1 cellular context compared by ENCODE assay signal in genomic region chr6:33313709-33314514, GRCh38.
TF ChIP-seq lines count a peak whose summit lies in the region.

TAPBP (minus strand) TSS chr6:33314078; CDS start chr6:33314041, 37 bp downstream.

TF ChIP-seq in HepG2, 621 proteins besides CTCF, POLR2A, EP300 and RAD21 (continued from another document and continues in another):
- no peak for TF ChIP-seq SCMH1 (CRISPR knock-in tag; IDR thresholded peaks at IDR 0.05; ENCODE audit: borderline replicate concordance)
- TF ChIP-seq ZNF251 (CRISPR knock-in tag; IDR thresholded peaks at IDR 0.05) = no peak
- peak; percentile 17; the same call in 1 of the 2 replicates for TF ChIP-seq ZNF792 (CRISPR knock-in tag; IDR thresholded peaks at IDR 0.05)
- TF ChIP-seq CREM (IDR thresholded peaks at IDR 0.05) = no peak
- TF ChIP-seq CREM (CRISPR knock-in tag; IDR thresholded peaks at IDR 0.05) = no peak
- TF ChIP-seq CBX1 (IDR thresholded peaks at IDR 0.05; ENCODE audit: low read depth) = no peak
- TF ChIP-seq TBX3 (IDR thresholded peaks at IDR 0.05; ENCODE audit: borderline replicate concordance) = no peak
- 0 out of 2 replicates have a peak, but pooled peaks have one; percentile 59 for TF ChIP-seq HES4 (CRISPR knock-in tag; IDR thresholded peaks at IDR 0.05; ENCODE audit: borderline replicate concordance)
- TF ChIP-seq RARA (CRISPR knock-in tag; IDR thresholded peaks at IDR 0.05) = 0 out of 2 replicates have a peak, but pooled peaks have one; percentile 2
- TF ChIP-seq ZNF260 (CRISPR knock-in tag; IDR thresholded peaks at IDR 0.05; ENCODE audit: borderline replicate concordance, low read depth) = no peak
- TF ChIP-seq ZNF280B (CRISPR knock-in tag; IDR thresholded peaks at IDR 0.05; ENCODE audit: borderline replicate concordance) = peak; percentile 92
- TF ChIP-seq ZNF549 (CRISPR knock-in tag; IDR thresholded peaks at IDR 0.05) = no peak
- TF ChIP-seq ZNF83 (CRISPR knock-in tag; IDR thresholded peaks at IDR 0.05; ENCODE audit: borderline replicate concordance) = no peak
- 0 out of 2 replicates have a peak, but pooled peaks have one; percentile 17 for TF ChIP-seq ARID5B (CRISPR knock-in tag; IDR thresholded peaks at IDR 0.05)
- no peak for TF ChIP-seq TARDBP (CRISPR knock-in tag; IDR thresholded peaks at IDR 0.05)
- no peak; the same call in 1 of the 2 replicates for TF ChIP-seq SIN3B (IDR thresholded peaks at IDR 0.05; ENCODE audit: low read length)
- TF ChIP-seq GABPB1 (CRISPR knock-in tag; IDR thresholded peaks at IDR 0.05) = peak; percentile 67; the same call in 1 of the 2 replicates
- 0 out of 2 replicates have a peak, but pooled peaks have one; percentile 49 for TF ChIP-seq MXD4 (CRISPR knock-in tag; IDR thresholded peaks at IDR 0.05)
- TF ChIP-seq ZBTB3 (CRISPR knock-in tag; IDR thresholded peaks at IDR 0.05; ENCODE audit: borderline replicate concordance, low read depth) = no peak
- 0 out of 2 replicates have a peak, but pooled peaks have one; percentile 19 for TF ChIP-seq SNAPC2 (CRISPR knock-in tag; IDR thresholded peaks at IDR 0.05)
- no peak for TF ChIP-seq LCORL (IDR thresholded peaks at IDR 0.05)
- TF ChIP-seq LCORL (CRISPR knock-in tag; IDR thresholded peaks at IDR 0.05) = 0 out of 2 replicates have a peak, but pooled peaks have one; percentile 11
- TF ChIP-seq ZBTB43 (CRISPR knock-in tag; conservative IDR thresholded peaks at IDR 0.05) = no peak
- TF ChIP-seq ZNF670 (CRISPR knock-in tag; IDR thresholded peaks at IDR 0.05; ENCODE audit: borderline replicate concordance) = peak; percentile 17; the same call in 1 of the 2 replicates
- peak; percentile 11; the same call in 1 of the 2 replicates for TF ChIP-seq FOXK1 (CRISPR knock-in tag; IDR thresholded peaks at IDR 0.05; ENCODE audit: borderline replicate concordance, low read depth)
- no peak for TF ChIP-seq SYNCRIP (IDR thresholded peaks at IDR 0.05; ENCODE audit: insufficient read depth, low read depth, low read length)
- no peak for TF ChIP-seq ZNF512B (CRISPR knock-in tag; IDR thresholded peaks at IDR 0.05; ENCODE audit: borderline replicate concordance)
- TF ChIP-seq FOXO1 (CRISPR knock-in tag; IDR thresholded peaks at IDR 0.05) = 0 out of 2 replicates have a peak, but pooled peaks have one; percentile 6
- TF ChIP-seq RXRA (CRISPR knock-in tag; IDR thresholded peaks at IDR 0.05) = 0 out of 2 replicates have a peak, but pooled peaks have one; percentile 28
- no peak for TF ChIP-seq MED8 (CRISPR knock-in tag; IDR thresholded peaks at IDR 0.05; ENCODE audit: insufficient replicate concordance)
- TF ChIP-seq ZNF788 (CRISPR knock-in tag; IDR thresholded peaks at IDR 0.05; ENCODE audit: borderline replicate concordance) = 0 out of 2 replicates have a peak, but pooled peaks have one; percentile 66
- TF ChIP-seq NFIC (IDR thresholded peaks at IDR 0.05; ENCODE audit: low read length) = no peak
- TF ChIP-seq IKZF4 (CRISPR knock-in tag; IDR thresholded peaks at IDR 0.05; ENCODE audit: borderline replicate concordance, low read depth, not compliant biosample characterization) = peak; percentile 40
- peak; percentile 54; the same call in 1 of the 2 replicates for TF ChIP-seq KDM4B (CRISPR knock-in tag; IDR thresholded peaks at IDR 0.05)
- TF ChIP-seq ZFP36L1 (CRISPR knock-in tag; IDR thresholded peaks at IDR 0.05) = no peak
- peak; percentile 48; the same call in 1 of the 2 replicates for TF ChIP-seq KAT8 (CRISPR knock-in tag; IDR thresholded peaks at IDR 0.05)
- no peak for TF ChIP-seq ZKSCAN1 (IDR thresholded peaks at IDR 0.05; ENCODE audit: low read length)
- no peak for TF ChIP-seq ZNF768 (CRISPR knock-in tag; IDR thresholded peaks at IDR 0.05)
- no peak for TF ChIP-seq BCL3 (CRISPR knock-in tag; IDR thresholded peaks at IDR 0.05)
- peak; percentile 95 for TF ChIP-seq KDM2A (CRISPR knock-in tag; IDR thresholded peaks at IDR 0.05; ENCODE audit: borderline replicate concordance, low read depth)
- peak; percentile 74 for TF ChIP-seq HDAC1 (CRISPR knock-in tag; IDR thresholded peaks at IDR 0.05)
- TF ChIP-seq BATF2 (CRISPR knock-in tag; IDR thresholded peaks at IDR 0.05) = no peak
- TF ChIP-seq ZSCAN9 (CRISPR knock-in tag; IDR thresholded peaks at IDR 0.05; ENCODE audit: borderline replicate concordance) = peak; percentile 60; the same call in 1 of the 2 replicates
- TF ChIP-seq KAT2B (IDR thresholded peaks at IDR 0.05; ENCODE audit: borderline replicate concordance, low read depth, low read length) = no peak
- TF ChIP-seq NKX3-1 (CRISPR knock-in tag; IDR thresholded peaks at IDR 0.05) = no peak
- TF ChIP-seq ZNF816 (CRISPR knock-in tag; IDR thresholded peaks at IDR 0.05; ENCODE audit: borderline replicate concordance) = peak; percentile 56; the same call in 1 of the 2 replicates
- 0 out of 2 replicates have a peak, but pooled peaks have one; percentile 63 for TF ChIP-seq ZZZ3 (CRISPR knock-in tag; IDR thresholded peaks at IDR 0.05; ENCODE audit: borderline replicate concordance)
- TF ChIP-seq ZHX2 (IDR thresholded peaks at IDR 0.05; ENCODE audit: low read depth) = no peak
- no peak for TF ChIP-seq ZHX2 (CRISPR knock-in tag; IDR thresholded peaks at IDR 0.05; ENCODE audit: borderline replicate concordance)
- TF ChIP-seq ZNF552 (CRISPR knock-in tag; IDR thresholded peaks at IDR 0.05; ENCODE audit: borderline replicate concordance) = peak; percentile 45; the same call in 1 of the 2 replicates
- peak; percentile 81; the same call in 1 of the 2 replicates for TF ChIP-seq ZNF772 (CRISPR knock-in tag; IDR thresholded peaks at IDR 0.05)
